ENCODE assay signal across 21 cellular contexts in the genomic region with DNA sequence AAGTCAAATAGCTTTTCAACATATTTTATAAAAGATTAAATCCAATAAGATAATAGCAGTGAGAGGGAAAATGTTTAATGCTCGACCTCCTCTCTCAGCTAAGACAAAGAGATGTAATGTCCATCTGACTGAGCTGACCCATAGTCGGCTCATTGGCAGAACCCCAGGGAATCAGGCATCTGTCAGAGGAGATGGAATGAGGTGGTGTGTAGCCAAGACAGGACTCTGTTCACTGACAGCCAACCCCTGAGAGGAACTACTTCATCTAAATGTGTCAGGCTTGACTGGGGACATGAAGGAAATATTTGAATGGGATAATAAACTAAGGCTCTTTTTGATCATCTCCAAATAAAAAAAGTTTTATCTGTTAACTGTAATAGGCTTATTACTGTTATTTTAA.
DNase-seq lines count a peak whose midpoint lies in the region; ATAC-seq and TF ChIP-seq lines count a peak whose summit lies in the region.
"Had no signal": no experiment of that assay in that cellular context is flagged by ENCODE, and none has a peak within 500 bp of the region (broad histone marks: within the 10 kb centered on the region; RNA-seq: fewer than 3 reads in every experiment).

No MANE protein-coding gene starts in this region.

- H3K27ac ChIP-seq in brain microvascular endothelial cell (no peak overlapping the region), right cardiac atrium (ENCODE audit: low read length) (no peak overlapping the region)
- H3K27ac ChIP-seq: dorsolateral prefrontal cortex, epithelial cell of prostate, ovary, Peyer's patch had no signal

- H3K27me3 ChIP-seq in brain microvascular endothelial cell (replicated peaks) (no peaks in the 10 kb centered on the region), right cardiac atrium (ENCODE audit: control insufficient read depth, insufficient read depth) (no peaks in the 10 kb centered on the region)
- H3K27me3 ChIP-seq: dorsolateral prefrontal cortex, ovary, Peyer's patch had no signal

- H3K36me3 Mint-ChIP-seq in activated CD4-positive, alpha-beta T cell treated with anti-CD3 and anti-CD28 coated beads, Interleukin-2, amount 10 ng/mL, durations not matched to agents 7 days and 5 days (ENCODE audit: low read depth): no peaks in the 10 kb centered on the region
- H3K36me3 Mint-ChIP-seq: activated naive CD4-positive, alpha-beta T cell treated with anti-CD3 and anti-CD28 coated beads, Interleukin-2, amount 50 U/mL, for 24 hours had no signal

- H3K36me3 ChIP-seq in brain microvascular endothelial cell (replicated peaks): no peaks in the 10 kb centered on the region
- H3K36me3 ChIP-seq: ovary, Peyer's patch had no signal

- WGBS in right cardiac atrium: 21% methylated on average over 2 of the region's 2 CpGs

- ATAC-seq in right cardiac atrium (peak; percentile 64 to 70), GM18520 (IDR thresholded peaks at IDR 0.05; ENCODE audit: unreplicated experiment) (no peak)
- ATAC-seq: HCT116 had no signal

- in situ Hi-C loops in brain microvascular endothelial cell (cut with HindIII; ENCODE audit: low pct_ligation_motif_present, low sequenced_read_pairs): no loop called here

- H3K4me1 ChIP-seq in right cardiac atrium (ENCODE audit: control insufficient read depth, insufficient read depth, low read length): no peaks in the 10 kb centered on the region
- H3K4me1 ChIP-seq: Peyer's patch had no signal

- H3K4me1 Mint-ChIP-seq in activated CD4-positive, alpha-beta T cell treated with anti-CD3 and anti-CD28 coated beads, Interleukin-2, amount 10 ng/mL, durations not matched to agents 7 days and 5 days: no peaks in the 10 kb centered on the region
- H3K4me1 Mint-ChIP-seq: activated naive CD4-positive, alpha-beta T cell treated with anti-CD3 and anti-CD28 coated beads, Interleukin-2, amount 50 U/mL, for 24 hours; B cell had no signal

- peak; percentile 1 for DNase-seq in NCI-H82 (lab: John Stamatoyannopoulos, UW)
- DNase-seq in NCI-H82 treated with DMSO at 0.1 percent for 48 hours (lab: John Stamatoyannopoulos, UW; ENCODE audit: unreplicated experiment): no peak
- peak; percentile 41 for DNase-seq in brain microvascular endothelial cell
- peak in 2 of 3 donors; percentile 20 to 50 for DNase-seq in right cardiac atrium
- peak; percentile 64 for DNase-seq in superior temporal gyrus (ENCODE audit: extremely low spot score)
- DNase-seq in activated CD4-positive, alpha-beta T cell treated with anti-CD3 and anti-CD28 coated beads, Interleukin-2, amount 10 ng/mL, durations not matched to agents 7 days and 5 days: no peak
- DNase-seq in GM20000 (ENCODE audit: low spot score): no peak
- DNase-seq: 8988T; activated CD4-positive, CD25-positive, alpha-beta regulatory T cell treated with anti-CD3 and anti-CD28 coated beads, Interleukin-2, amount 50 U/mL, for 72 hours; NCI-H1436 treated with DMSO at 0.1 percent for 48 hours; NK-92 treated with Interleukin-12 subunit alpha and Interleukin-12 subunit beta, amount 100 ng/mL, for 24 hours; ovary; Peyer's patch; trophoblast cell had no signal

- peaks cover 2% of the 10 kb centered on the region for H3K9me3 Mint-ChIP-seq in activated CD4-positive, alpha-beta T cell treated with anti-CD3 and anti-CD28 coated beads, Interleukin-2, amount 10 ng/mL, durations not matched to agents 7 days and 5 days

- no peak for TF ChIP-seq CTCF in brain microvascular endothelial cell (IDR thresholded peaks at IDR 0.05; ENCODE audit: low read depth, low read length, missing control alignments)
- TF ChIP-seq CTCF in GM20000 (IDR thresholded peaks at IDR 0.05; ENCODE audit: extremely low read depth, missing control alignments): no peak

- no peak overlapping the region for H3K4me3 Mint-ChIP-seq in activated CD4-positive, alpha-beta T cell treated with anti-CD3 and anti-CD28 coated beads, Interleukin-2, amount 10 ng/mL, durations not matched to agents 7 days and 5 days
- H3K4me3 Mint-ChIP-seq: activated naive CD4-positive, alpha-beta T cell treated with anti-CD3 and anti-CD28 coated beads, Interleukin-2, amount 50 U/mL, for 24 hours; B cell; stimulated activated naive CD8-positive, alpha-beta T cell treated with anti-CD3 and anti-CD28 coated beads, Interleukin-15, Interleukin-2, amounts not matched to agents 100 ng/mL and 50 ng/mL, for 24 hours had no signal

- H3K9me3 ChIP-seq in right cardiac atrium (ENCODE audit: control insufficient read depth, low read length): no peaks in the 10 kb centered on the region
- H3K9me3 ChIP-seq: ovary, Peyer's patch had no signal

- POLR2A ChIA-PET in activated CD4-positive, alpha-beta T cell treated with anti-CD3 and anti-CD28 coated beads, Interleukin-2, amount 10 ng/mL, durations not matched to agents 7 days and 5 days (lab: Charles Lee): no interaction called here

- intact Hi-C loops in right cardiac atrium (cut with DNase I): no loop called here

- CTCF ChIA-PET in activated CD4-positive, alpha-beta T cell treated with anti-CD3 and anti-CD28 coated beads, Interleukin-2, amount 10 ng/mL, durations not matched to agents 7 days and 5 days (lab: Charles Lee): no interaction called here

- H3K27ac Mint-ChIP-seq in activated CD4-positive, alpha-beta T cell treated with anti-CD3 and anti-CD28 coated beads, Interleukin-2, amount 10 ng/mL, durations not matched to agents 7 days and 5 days: no peak overlapping the region
- H3K27ac Mint-ChIP-seq: activated naive CD4-positive, alpha-beta T cell treated with anti-CD3 and anti-CD28 coated beads, Interleukin-2, amount 50 U/mL, for 24 hours; B cell; stimulated activated naive CD8-positive, alpha-beta T cell treated with anti-CD3 and anti-CD28 coated beads, Interleukin-15, Interleukin-2, amounts not matched to agents 100 ng/mL and 50 ng/mL, for 24 hours had no signal

- H3K27me3 Mint-ChIP-seq in activated CD4-positive, alpha-beta T cell treated with anti-CD3 and anti-CD28 coated beads, Interleukin-2, amount 10 ng/mL, durations not matched to agents 7 days and 5 days: no peaks in the 10 kb centered on the region
- H3K27me3 Mint-ChIP-seq: activated naive CD4-positive, alpha-beta T cell treated with anti-CD3 and anti-CD28 coated beads, Interleukin-2, amount 50 U/mL, for 24 hours; B cell; stimulated activated naive CD8-positive, alpha-beta T cell treated with anti-CD3 and anti-CD28 coated beads, Interleukin-15, Interleukin-2, amounts not matched to agents 100 ng/mL and 50 ng/mL, for 24 hours had no signal

- no peak overlapping the region for H3K4me3 ChIP-seq in brain microvascular endothelial cell (ENCODE audit: low read depth, low read length)
- H3K4me3 ChIP-seq in right cardiac atrium (ENCODE audit: low read length): no peak overlapping the region
- H3K4me3 ChIP-seq: dorsolateral prefrontal cortex, ovary, Peyer's patch had no signal

Comparison
In these comparisons a context has a peak if more than half of its experiments do, and no peak if none do; other contexts are left out.
1. DNase-seq: peak in NCI-H82 (single experiment), brain microvascular endothelial cell (single experiment), right cardiac atrium (2 of 3) and superior temporal gyrus (single experiment); none in NCI-H82 treated with DMSO at 0.1 percent for 48 hours (single experiment), activated CD4-positive, alpha-beta T cell treated with anti-CD3 and anti-CD28 coated beads, Interleukin-2, amount 10 ng/mL, durations not matched to agents 7 days and 5 days (single experiment) and GM20000 (single experiment).